14 cellular contexts compared by ENCODE assay signal in the genomic region with DNA sequence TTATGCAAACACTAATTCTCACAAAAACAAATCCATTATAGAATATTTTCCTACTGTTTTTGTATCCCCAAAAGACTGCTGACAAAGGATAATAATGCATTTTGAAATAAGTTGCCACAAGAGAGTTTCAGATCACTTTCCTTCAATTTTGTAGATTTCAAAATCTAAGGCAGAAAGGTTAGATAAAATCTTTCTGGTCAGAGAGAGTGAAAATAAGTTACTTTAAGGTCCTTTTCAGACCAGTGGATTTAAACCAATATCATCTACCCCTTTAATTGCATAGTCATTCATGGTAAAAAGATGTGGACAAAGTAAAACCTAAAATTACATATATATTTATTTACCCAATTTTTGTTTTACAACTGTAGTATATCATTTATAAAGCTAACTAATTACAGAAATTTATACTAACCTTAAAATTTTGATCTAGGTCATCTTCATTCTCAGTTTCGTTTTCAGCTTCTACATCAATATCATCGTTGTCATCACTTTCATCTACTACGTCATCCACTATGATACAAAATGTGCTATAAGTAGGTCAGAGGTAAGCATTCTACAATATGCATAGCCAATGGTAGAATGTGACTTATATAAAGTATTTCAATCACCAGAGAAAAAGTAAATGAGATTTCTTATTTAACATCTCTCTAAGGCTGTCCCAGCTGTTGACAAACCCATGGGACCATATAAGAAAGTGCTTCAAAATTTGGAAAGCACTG.
DNase-seq lines count a peak whose midpoint lies in the region; ATAC-seq, FAIRE-seq and TF ChIP-seq lines count a peak whose summit lies in the region.
"Had no signal": no experiment of that assay in that cellular context is flagged by ENCODE, and none has a peak within 500 bp of the region (broad histone marks: within the 10 kb centered on the region; RNA-seq: fewer than 3 reads in every experiment).

No MANE protein-coding gene starts in this region.

- H3K27ac ChIP-seq in CD4-positive, alpha-beta memory T cell (ENCODE audit: low read depth, low read length), result no peak overlapping the region
- no peak overlapping the region for H3K27ac ChIP-seq in endothelial cell of umbilical vein (ENCODE audit: insufficient read depth, low read depth, low read length)
- no peak overlapping the region for H3K27ac ChIP-seq in upper lobe of right lung
- H3K27ac ChIP-seq: C4-2B, RWPE1, SJCRH30 had no signal

- no peak overlapping the region for H3K4me3 ChIP-seq in CD4-positive, alpha-beta memory T cell (ENCODE audit: low read length in 2 of 2)
- no peak overlapping the region for H3K4me3 ChIP-seq in endothelial cell of umbilical vein (replicated peaks in 1 of 3; ENCODE audit: insufficient read depth in 1 of 3, low read depth in 1 of 3, low read length in 3 of 3)
- H3K4me3 ChIP-seq in upper lobe of right lung, result no peak overlapping the region
- H3K4me3 ChIP-seq: SJCRH30 had no signal

- CTCF ChIA-PET in CD4-positive, alpha-beta memory T cell (lab: Charles Lee; ENCODE audit: partially characterized antibody), result interaction anchor here (1.2 kb wide), 1 partner anchor 36 kb away, joined by 3 read pairs; no protein-coding TSS in a partner anchor
- CTCF ChIA-PET in endothelial cell of umbilical vein (lab: Charles Lee), result interaction anchor here (0.8 to 2.0 kb wide), 2 partner anchors 7 to 14 kb away, joined by 3 to 4 read pairs; no protein-coding TSS in a partner anchor

- ATAC-seq in upper lobe of right lung, result no peak
- ATAC-seq: HepG2, PC-3 had no signal

- H3K36me3 ChIP-seq in CD4-positive, alpha-beta memory T cell (ENCODE audit: insufficient read depth, low read length), result peaks cover 13% of the 10 kb centered on the region
- no peaks in the 10 kb centered on the region for H3K36me3 ChIP-seq in endothelial cell of umbilical vein (ENCODE audit: control insufficient read depth in 2 of 2, extremely low read depth in 1 of 2, insufficient read depth in 2 of 2, low read length in 2 of 2)
- no peaks in the 10 kb centered on the region for H3K36me3 ChIP-seq in upper lobe of right lung
- H3K36me3 ChIP-seq: SJCRH30 had no signal

- no peak overlapping the region for H3K9ac ChIP-seq in endothelial cell of umbilical vein (replicated peaks; ENCODE audit: extremely low read depth, insufficient read depth, low read length)

- peak overlapping the region in 5 of 7 donors; percentile 1 to 73 (median 62) for H3K27ac Mint-ChIP-seq in CD4-positive, alpha-beta memory T cell

- H3K4me1 ChIP-seq in CD4-positive, alpha-beta memory T cell (ENCODE audit: insufficient read depth, low read length), result no peaks in the 10 kb centered on the region
- H3K4me1 ChIP-seq in endothelial cell of umbilical vein (ENCODE audit: control insufficient read depth, extremely low read depth, insufficient read depth, low read length) (no peaks in the 10 kb centered on the region), upper lobe of right lung (no peaks in the 10 kb centered on the region)
- H3K4me1 ChIP-seq: SJCRH30 had no signal

- H3K36me3 Mint-ChIP-seq in CD4-positive, alpha-beta memory T cell, result peaks cover 44 to 65% of the 10 kb centered on the region in 2 donors

- no peaks in the 10 kb centered on the region for H3K9me3 Mint-ChIP-seq in CD4-positive, alpha-beta memory T cell

- TF ChIP-seq POLR2A in endothelial cell of umbilical vein (IDR thresholded peaks at IDR 0.05; ENCODE audit: low read depth, low read length), result no peak

- H3K27me3 ChIP-seq in CD4-positive, alpha-beta memory T cell (ENCODE audit: insufficient read depth, low read length), result no peaks in the 10 kb centered on the region
- H3K27me3 ChIP-seq in endothelial cell of umbilical vein (ENCODE audit: control insufficient read depth in 2 of 2, insufficient read depth in 2 of 2, low read length in 2 of 2), result no peaks in the 10 kb centered on the region
- H3K27me3 ChIP-seq in upper lobe of right lung, result no peaks in the 10 kb centered on the region
- H3K27me3 ChIP-seq: SJCRH30 had no signal

- H3K9me3 ChIP-seq in CD4-positive, alpha-beta memory T cell (ENCODE audit: control insufficient read depth in 1 of 2, low read length in 2 of 2), result no peaks in the 10 kb centered on the region
- H3K9me3 ChIP-seq in endothelial cell of umbilical vein (replicated peaks; ENCODE audit: control insufficient read depth, insufficient read depth, low read length) (no peaks in the 10 kb centered on the region), upper lobe of right lung (no peaks in the 10 kb centered on the region)
- H3K9me3 ChIP-seq: SJCRH30 had no signal

- no peak overlapping the region for H3K4me3 Mint-ChIP-seq in CD4-positive, alpha-beta memory T cell

- TF ChIP-seq CTCF in endothelial cell of umbilical vein (IDR thresholded peaks at IDR 0.05; ENCODE audit: extremely low read depth in 1 of 2, insufficient read depth in 1 of 2, low read depth in 1 of 2, low read length in 2 of 2) (no peak), upper lobe of right lung (IDR thresholded peaks at IDR 0.05) (no peak)

- DNase-seq in CD4-positive, alpha-beta memory T cell, result peak in 4 of 5 donors; percentile 22 to 45 (median 35)
- DNase-seq in MV-4-11 (lab: John Stamatoyannopoulos, UW) (peak; percentile 10), endothelial cell of umbilical vein (ENCODE audit: low read depth, low spot score) (no peak), SIG-M5 (lab: John Stamatoyannopoulos, UW) (no peak), upper lobe of right lung (no peak), ureter (ENCODE audit: low spot score) (no peak)
- DNase-seq: NCI-H187, NCI-H446, PC-3, SJCRH30 had no signal

- no TSS peak for BruUV-seq in endothelial cell of umbilical vein (replicated peaks; lab: Mats Ljungman, UMichigan)

- no peaks in the 10 kb centered on the region for H3K9me1 ChIP-seq in endothelial cell of umbilical vein (replicated peaks; ENCODE audit: control insufficient read depth, extremely low read depth, insufficient read depth, low read length)

- no peak overlapping the region for H3K4me2 ChIP-seq in endothelial cell of umbilical vein (ENCODE audit: insufficient read depth, low read length)

- H4K20me1 ChIP-seq in endothelial cell of umbilical vein (replicated peaks; ENCODE audit: control insufficient read depth, extremely low read depth, insufficient read depth, low read length), result no peaks in the 10 kb centered on the region

- no peaks in the 10 kb centered on the region for H3K79me2 ChIP-seq in endothelial cell of umbilical vein (ENCODE audit: control insufficient read depth, insufficient read depth, low read length)

- intact Hi-C loops in CD4-positive, alpha-beta memory T cell (cut with micrococcal nuclease), result no loop called here
- intact Hi-C loops in endothelial cell of umbilical vein (cut with micrococcal nuclease), result no loop called here
- intact Hi-C loops in upper lobe of right lung (cut with DNase I), result no loop called here

- H3K27me3 Mint-ChIP-seq in CD4-positive, alpha-beta memory T cell, result no peaks in the 10 kb centered on the region

- peak; percentile 58 for FAIRE-seq in A204.1 (lab: Jason Lieb, UNC)
- FAIRE-seq in endothelial cell of umbilical vein (lab: Jason Lieb, UNC), result peak; percentile 15
- FAIRE-seq: HepG2 had no signal

- peaks cover 0 to 11% (median 5%) of the 10 kb centered on the region in 4 donors for H3K4me1 Mint-ChIP-seq in CD4-positive, alpha-beta memory T cell

- dilution Hi-C loops in endothelial cell of umbilical vein (cut with MboI; ENCODE audit: extremely low pct_ligation_motif_present, low sequenced_read_pairs), result no loop called here

- no peak overlapping the region for H2AFZ ChIP-seq in endothelial cell of umbilical vein (ENCODE audit: low read depth, low read length)

- POLR2A ChIA-PET in CD4-positive, alpha-beta memory T cell (lab: Charles Lee; ENCODE audit: partially characterized antibody), result no interaction called here
- POLR2A ChIA-PET in endothelial cell of umbilical vein (lab: Charles Lee), result no interaction called here

TF ChIP-seq in endothelial cell of umbilical vein, 7 proteins besides CTCF, POLR2A, EP300 and RAD21:
- TF ChIP-seq MYC (IDR thresholded peaks at IDR 0.05; ENCODE audit: low read depth, low read length) (no peak), POLR2AphosphoS5 (IDR thresholded peaks at IDR 0.05; ENCODE audit: insufficient read depth, low read depth, low read length) (no peak), JUN (IDR thresholded peaks at IDR 0.05; ENCODE audit: borderline replicate concordance, insufficient read depth, insufficient read length, low read depth) (no peak), GATA2 (IDR thresholded peaks at IDR 0.05; ENCODE audit: insufficient read depth, insufficient read length, low read depth, low read length) (no peak)
- TF ChIP-seq, protein P1, sequence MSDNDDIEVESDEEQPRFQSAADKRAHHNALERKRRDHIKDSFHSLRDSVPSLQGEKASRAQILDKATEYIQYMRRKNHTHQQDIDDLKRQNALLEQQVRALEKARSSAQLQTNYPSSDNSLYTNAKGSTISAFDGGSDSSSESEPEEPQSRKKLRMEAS (IDR thresholded peaks at IDR 0.05; ENCODE audit: insufficient read depth, insufficient read length), result no peak

Comparison
In these comparisons a context has a peak if more than half of its experiments do, and no peak if none do; other contexts are left out.
1. DNase-seq: peak in CD4-positive, alpha-beta memory T cell (4 of 5) and MV-4-11 (single experiment); none in endothelial cell of umbilical vein (single experiment), SIG-M5 (single experiment), upper lobe of right lung (single experiment) and ureter (single experiment).